Comparison of ENCODE assay signal across 12 cellular contexts in genomic region chr7:132145466-132145865, GRCh38.
DNase-seq lines count a peak whose midpoint lies in the region; ATAC-seq and TF ChIP-seq lines count a peak whose summit lies in the region.
"Had no signal": no experiment of that assay in that cellular context is flagged by ENCODE, and none has a peak within 500 bp of the region (broad histone marks: within the 10 kb centered on the region; RNA-seq: fewer than 3 reads in every experiment).

No MANE protein-coding gene starts in this region.

- H3K4me1 ChIP-seq in HEK293 (ENCODE audit: control insufficient read depth, insufficient read depth, low read length) (0 out of 2 replicates have a peak, but pooled peaks cover 2% of the 10 kb centered on the region), cardiac muscle cell (ENCODE audit: low read depth) (no peaks in the 10 kb centered on the region)

- POLR2A ChIA-PET in HEK293 (lab: Yijun Ruan, JAX): interaction anchor here (0.6 kb wide), 1 partner anchor 441 kb away, joined by 4 read pairs; no protein-coding TSS in a partner anchor
- POLR2A ChIA-PET in activated CD4-positive, alpha-beta memory T cell treated with anti-CD3 and anti-CD28 coated beads for 36 hours (lab: Charles Lee): no interaction called here

- no peaks in the 10 kb centered on the region for H3K9me3 Mint-ChIP-seq in activated naive CD4-positive, alpha-beta T cell treated with anti-CD3 and anti-CD28 coated beads, Interleukin-2, amount 10 ng/mL, durations not matched to agents 7 days and 5 days
- no peaks in the 10 kb centered on the region for H3K9me3 Mint-ChIP-seq in activated CD4-positive, alpha-beta memory T cell treated with anti-CD3 and anti-CD28 coated beads for 36 hours

- no peak for ATAC-seq in GM19452 (IDR thresholded peaks at IDR 0.05; ENCODE audit: unreplicated experiment)
- ATAC-seq: GM12878; stimulated activated naive CD8-positive, alpha-beta T cell treated with anti-CD3 and anti-CD28 coated beads, Interleukin-15, Interleukin-2, amounts not matched to agents 100 U/mL and 50 U/mL, for 24 hours had no signal

- peaks cover 2% of the 10 kb centered on the region for H3K27me3 Mint-ChIP-seq in activated naive CD4-positive, alpha-beta T cell treated with anti-CD3 and anti-CD28 coated beads, Interleukin-2, amount 10 ng/mL, durations not matched to agents 7 days and 5 days
- H3K27me3 Mint-ChIP-seq in activated CD4-positive, alpha-beta memory T cell treated with anti-CD3 and anti-CD28 coated beads for 36 hours: peaks cover 5% of the 10 kb centered on the region

- H3K4me1 Mint-ChIP-seq in activated naive CD4-positive, alpha-beta T cell treated with anti-CD3 and anti-CD28 coated beads, Interleukin-2, amount 10 ng/mL, durations not matched to agents 7 days and 5 days: no peaks in the 10 kb centered on the region
- H3K4me1 Mint-ChIP-seq in activated CD4-positive, alpha-beta memory T cell treated with anti-CD3 and anti-CD28 coated beads for 36 hours (ENCODE audit: low read depth): no peaks in the 10 kb centered on the region

- H3K4me3 ChIP-seq in HEK293 (ENCODE audit: low read depth, low read length): no peak overlapping the region
- no peak overlapping the region for H3K4me3 ChIP-seq in cardiac muscle cell
- H3K4me3 ChIP-seq: GM12878 had no signal

- TF ChIP-seq CTCF in HEK293 (tag by site-specific recombination; IDR thresholded peaks at IDR 0.05) (no peak), cardiac muscle cell (IDR thresholded peaks at IDR 0.05; ENCODE audit: low read depth, low read length) (peak; percentile 25)

- H3K4me3 Mint-ChIP-seq in activated naive CD4-positive, alpha-beta T cell treated with anti-CD3 and anti-CD28 coated beads, Interleukin-2, amount 10 ng/mL, durations not matched to agents 7 days and 5 days: no peak overlapping the region
- H3K4me3 Mint-ChIP-seq in activated CD4-positive, alpha-beta memory T cell treated with anti-CD3 and anti-CD28 coated beads for 36 hours: no peak overlapping the region

- H3K27ac Mint-ChIP-seq in activated naive CD4-positive, alpha-beta T cell treated with anti-CD3 and anti-CD28 coated beads, Interleukin-2, amount 10 ng/mL, durations not matched to agents 7 days and 5 days: no peak overlapping the region
- no peak overlapping the region for H3K27ac Mint-ChIP-seq in activated CD4-positive, alpha-beta memory T cell treated with anti-CD3 and anti-CD28 coated beads for 36 hours

- intact Hi-C loops in activated CD4-positive, alpha-beta memory T cell treated with anti-CD3 and anti-CD28 coated beads for 36 hours (cut with micrococcal nuclease): no loop called here

- no peaks in the 10 kb centered on the region for H3K36me3 ChIP-seq in HEK293 (ENCODE audit: control insufficient read depth in 2 of 2, insufficient read depth in 1 of 2, low read length in 2 of 2)
- peaks cover 6% of the 10 kb centered on the region for H3K36me3 ChIP-seq in cardiac muscle cell

- peaks cover 27% of the 10 kb centered on the region for H3K36me3 Mint-ChIP-seq in activated naive CD4-positive, alpha-beta T cell treated with anti-CD3 and anti-CD28 coated beads, Interleukin-2, amount 10 ng/mL, durations not matched to agents 7 days and 5 days
- no peaks in the 10 kb centered on the region for H3K36me3 Mint-ChIP-seq in activated CD4-positive, alpha-beta memory T cell treated with anti-CD3 and anti-CD28 coated beads for 36 hours

- peak in 50 of 58 donors; percentile 10 to 89 (median 48) for DNase-seq in anterior cingulate cortex (lab: John Stamatoyannopoulos, UW)
- DNase-seq in cardiac muscle cell (ENCODE audit: low read depth in 1 of 2, low spot score in 1 of 2): peak in 1 of 2 donors; percentile 85
- DNase-seq in renal cortical epithelial cell (ENCODE audit: low read depth): peak; percentile 97
- DNase-seq in activated naive CD4-positive, alpha-beta T cell treated with anti-CD3 and anti-CD28 coated beads, Interleukin-2, amount 10 ng/mL, durations not matched to agents 7 days and 5 days: no peak
- no peak for DNase-seq in activated CD4-positive, alpha-beta memory T cell treated with anti-CD3 and anti-CD28 coated beads for 36 hours
- no peak for DNase-seq in NCI-H2227 (lab: John Stamatoyannopoulos, UW; ENCODE audit: unreplicated experiment)
- DNase-seq: effector CD4-positive, alpha-beta T cell; NCI-H1417 treated with DMSO at 0.1 percent for 48 hours; stimulated activated naive CD8-positive, alpha-beta T cell treated with anti-CD3 and anti-CD28 coated beads, Interleukin-15, Interleukin-2, amounts not matched to agents 100 U/mL and 50 U/mL, for 24 hours had no signal

- H3K27ac ChIP-seq in HEK293 (ENCODE audit: extremely low read depth, low read depth, low read length) (no peak overlapping the region), cardiac muscle cell (no peak overlapping the region)

- H3K27me3 ChIP-seq in cardiac muscle cell: no peaks in the 10 kb centered on the region

- CTCF ChIA-PET in HEK293 (lab: Yijun Ruan, JAX): no interaction called here
- CTCF ChIA-PET in activated naive CD4-positive, alpha-beta T cell treated with anti-CD3 and anti-CD28 coated beads, Interleukin-2, amount 10 ng/mL, durations not matched to agents 7 days and 5 days (lab: Charles Lee): no interaction called here
- CTCF ChIA-PET in activated CD4-positive, alpha-beta memory T cell treated with anti-CD3 and anti-CD28 coated beads for 36 hours (lab: Charles Lee): no interaction called here

- no peaks in the 10 kb centered on the region for H3K9me3 ChIP-seq in HEK293 (ENCODE audit: control insufficient read depth, insufficient read depth, low read depth, low read length)
- H3K9me3 ChIP-seq in cardiac muscle cell (ENCODE audit: low read depth): no peaks in the 10 kb centered on the region

TF ChIP-seq in HEK293, 187 proteins besides CTCF, POLR2A, EP300 and RAD21:
- TF ChIP-seq ZNF600 (tag by site-specific recombination; IDR thresholded peaks at IDR 0.05) (no peak), ZNF501 (tag by site-specific recombination; IDR thresholded peaks at IDR 0.05) (no peak), ZNF660 (tag by site-specific recombination; IDR thresholded peaks at IDR 0.05) (0 out of 2 replicates have a peak, but pooled peaks have one; percentile 27)

Comparison
In these comparisons a context has a peak if more than half of its experiments do, and no peak if none do; other contexts are left out.
1. DNase-seq: peak in anterior cingulate cortex (50 of 58) and renal cortical epithelial cell (single experiment); none in activated naive CD4-positive, alpha-beta T cell treated with anti-CD3 and anti-CD28 coated beads, Interleukin-2, amount 10 ng/mL, durations not matched to agents 7 days and 5 days (single experiment), activated CD4-positive, alpha-beta memory T cell treated with anti-CD3 and anti-CD28 coated beads for 36 hours (single experiment) and NCI-H2227 (single experiment).